Comparison of ENCODE assay signal across 1 cellular context in genomic region chr3:112610121-112610520, GRCh38.
TF ChIP-seq lines count a peak whose summit lies in the region.

No MANE protein-coding gene starts in this region.

TF ChIP-seq in IMR-90, 13 proteins besides CTCF, POLR2A, EP300 and RAD21 (continued from another document):
- TF ChIP-seq USF2 (IDR thresholded peaks at IDR 0.05; ENCODE audit: low read depth, low read length) (no peak), RFX5 (IDR thresholded peaks at IDR 0.05; ENCODE audit: low read depth, low read length) (no peak), NFE2L2 (IDR thresholded peaks at IDR 0.05; ENCODE audit: low read depth, low read length) (no peak), CHD1 (IDR thresholded peaks at IDR 0.05; ENCODE audit: low read depth, low read length) (no peak), SMC3 (IDR thresholded peaks at IDR 0.05; ENCODE audit: low read depth, low read length) (no peak)
